8 cellular contexts compared by ENCODE assay signal in genomic region chr3:30655187-30655812, GRCh38. TPM values are rescaled to one million over a fixed set of nuclear protein-coding genes. Genes with fewer than 3 reads are reported as not detected.
A peak's percentile ranks its signal among the peaks of the same experiment; 100 is the strongest.
DNase-seq lines count a peak whose midpoint lies in the region; ATAC-seq and TF ChIP-seq lines count a peak whose summit lies in the region.

No MANE protein-coding gene starts in this region.

- H3K36me3 ChIP-seq in lower lobe of right lung, result peaks cover 87% of the 10 kb centered on the region

- peak overlapping the region; percentile 63 for H3K27ac ChIP-seq in lower lobe of right lung

- intact Hi-C loops in lower lobe of right lung (cut with DNase I), result no loop called here

- no peak for TF ChIP-seq CTCF in lower lobe of right lung (IDR thresholded peaks at IDR 0.05)

- H3K4me1 ChIP-seq in lower lobe of right lung, result peaks cover 68% of the 10 kb centered on the region

- ATAC-seq in GM18867 (IDR thresholded peaks at IDR 0.05; ENCODE audit: unreplicated experiment) (peak; percentile 32), HG03460 (IDR thresholded peaks at IDR 0.05; ENCODE audit: unreplicated experiment) (peak; percentile 21), lower lobe of right lung (peak; percentile 7 to 66), GM21529 (IDR thresholded peaks at IDR 0.05; ENCODE audit: unreplicated experiment) (no peak)

- H3K4me3 ChIP-seq in lower lobe of right lung, result no peak overlapping the region

- H3K27me3 ChIP-seq in lower lobe of right lung (ENCODE audit: low read depth), result no peaks in the 10 kb centered on the region

- H3K9me3 ChIP-seq in lower lobe of right lung, result no peaks in the 10 kb centered on the region

- peak; percentile 41 for DNase-seq in activated naive CD4-positive, alpha-beta T cell treated with Interleukin-2 at 50 U/mL for 16 hours
- DNase-seq in lower lobe of right lung (no peak), NCI-H526 (lab: John Stamatoyannopoulos, UW) (no peak), ureter (ENCODE audit: low spot score) (no peak), nucleus accumbens (lab: John Stamatoyannopoulos, UW) (no peak)

RNA-seq across cellular contexts. Expression of gene TGFBR2, which starts 48.9 kb away (rescaled TPM):
- 289 TPM for total RNA-seq in lower lobe of right lung
- 177 TPM for total RNA-seq in ureter
